In genomic region chr10:78860260-78860914, GRCh38 we compare ENCODE assay signal across 20 cellular contexts.
DNase-seq lines count a peak whose midpoint lies in the region; ATAC-seq and TF ChIP-seq lines count a peak whose summit lies in the region.
"Had no signal": no experiment of that assay in that cellular context is flagged by ENCODE, and none has a peak within 500 bp of the region (broad histone marks: within the 10 kb centered on the region; RNA-seq: fewer than 3 reads in every experiment).

No MANE protein-coding gene starts in this region.

- H3K9me3 ChIP-seq in right atrium auricular region (no peaks in the 10 kb centered on the region), neuronal stem cell (replicated peaks in 1 of 2; ENCODE audit: control insufficient read depth in 2 of 2, insufficient read depth in 1 of 2, low read depth in 1 of 2, low read length in 2 of 2) (no peaks in the 10 kb centered on the region), vagina (no peaks in the 10 kb centered on the region)
- H3K9me3 ChIP-seq: HAP-1, Peyer's patch, SJSA1 had no signal

- DNase-seq in right atrium auricular region (ENCODE audit: low spot score) (peak; percentile 38), Right ventricle myocardium superior (no peak), ecto neural progenitor cell (ENCODE audit: low spot score) (peak; percentile 33), neuronal stem cell (ENCODE audit: low spot score) (no peak), vagina (ENCODE audit: extremely low spot score in 2 of 2) (peak; percentile 46 to 64), RKO (ENCODE audit: low spot score) (no peak), H4 (ENCODE audit: low spot score) (no peak)
- DNase-seq: CD8-positive, alpha-beta memory T cell; GDM1; MV-4-11; NCI-H1105 treated with DMSO at 0.1 percent for 48 hours; NCI-H1694; NCI-H2081; NCI-H2171; NCI-H526; Peyer's patch had no signal

- H2BK5ac ChIP-seq in neuronal stem cell (ENCODE audit: low read length): no peak overlapping the region

- peak overlapping the region; percentile 4 for H2BK15ac ChIP-seq in neuronal stem cell (ENCODE audit: low read length)

- no peak for TF ChIP-seq POLR2A in vagina (IDR thresholded peaks at IDR 0.05)

- no peak overlapping the region for H3K23ac ChIP-seq in neuronal stem cell (ENCODE audit: low read depth, low read length, poor library complexity)

- no peak for TF ChIP-seq CTCF in right atrium auricular region (IDR thresholded peaks at IDR 0.05)
- TF ChIP-seq CTCF in vagina (IDR thresholded peaks at IDR 0.05): no peak

- no peak overlapping the region for H2AK5ac ChIP-seq in neuronal stem cell (ENCODE audit: low read depth, low read length)

- H4K8ac ChIP-seq in neuronal stem cell (ENCODE audit: low read depth, low read length): no peak overlapping the region

- H2BK12ac ChIP-seq in neuronal stem cell (ENCODE audit: low read length): no peak overlapping the region

- no CpG with 5 or more reads among the region's 7 CpGs for WGBS in neuronal stem cell (ENCODE audit: extremely low coverage in 2 of 2, insufficient read length in 2 of 2, insufficient replicate concordance in 1 of 2), 2 donors

- ATAC-seq in Right ventricle myocardium superior (ENCODE audit: poor library complexity): no peak
- no peak for ATAC-seq in HG03039 (IDR thresholded peaks at IDR 0.05; ENCODE audit: unreplicated experiment)

- no peak overlapping the region for H2BK120ac ChIP-seq in neuronal stem cell (ENCODE audit: low read depth, low read length)

- H3K27ac ChIP-seq in right atrium auricular region (no peak overlapping the region), neuronal stem cell (replicated peaks; ENCODE audit: low read length) (no peak overlapping the region), vagina (no peak overlapping the region)
- H3K27ac ChIP-seq: C4-2B, Peyer's patch, SJSA1 had no signal

- H3K4me3 ChIP-seq in right atrium auricular region (no peak overlapping the region), neuronal stem cell (ENCODE audit: low read length in 2 of 2) (no peak overlapping the region), vagina (no peak overlapping the region)
- H3K4me3 ChIP-seq: HAP-1, Peyer's patch, SJSA1 had no signal

- H3K9ac ChIP-seq in neuronal stem cell (ENCODE audit: low read depth, low read length, poor library complexity): no peak overlapping the region

- H3K4ac ChIP-seq in neuronal stem cell (ENCODE audit: low read length): no peak overlapping the region

- intact Hi-C loops in Right ventricle myocardium superior (cut with DNase I): no loop called here
- intact Hi-C loops in vagina (cut with DNase I): no loop called here

- H3K36me3 ChIP-seq in right atrium auricular region: no peaks in the 10 kb centered on the region
- no peaks in the 10 kb centered on the region for H3K36me3 ChIP-seq in neuronal stem cell (replicated peaks in 1 of 2; ENCODE audit: control insufficient read depth in 2 of 2, insufficient read depth in 2 of 2, low read length in 2 of 2)
- no peaks in the 10 kb centered on the region for H3K36me3 ChIP-seq in vagina
- H3K36me3 ChIP-seq: HAP-1, Peyer's patch, SJSA1 had no signal

- H4K91ac ChIP-seq in neuronal stem cell (ENCODE audit: low read depth, low read length, poor library complexity): no peak overlapping the region

- H3K4me1 ChIP-seq in right atrium auricular region (peaks cover 0 to 15% of the 10 kb centered on the region in 2 donors), neuronal stem cell (ENCODE audit: control insufficient read depth in 2 of 2, insufficient read depth in 1 of 2, low read depth in 1 of 2, low read length in 2 of 2) (peaks cover 0 to 5% of the 10 kb centered on the region in 2 donors), vagina (peaks cover 5% of the 10 kb centered on the region)
- H3K4me1 ChIP-seq: HAP-1, Peyer's patch, SJSA1 had no signal

- no peaks in the 10 kb centered on the region for H3K79me1 ChIP-seq in neuronal stem cell (ENCODE audit: low read depth, low read length)

- no peak overlapping the region for H3K4me2 ChIP-seq in neuronal stem cell (ENCODE audit: insufficient read depth, low read length, poor library complexity, severe bottlenecking)

- H3K18ac ChIP-seq in neuronal stem cell (ENCODE audit: low read length): peak overlapping the region; percentile 50

- H3K27me3 ChIP-seq in right atrium auricular region (no peaks in the 10 kb centered on the region), neuronal stem cell (ENCODE audit: control insufficient read depth in 3 of 3, insufficient read depth in 3 of 3, low read depth in 1 of 3, low read length in 3 of 3) (peaks cover 0 to 4% (median 0%) of the 10 kb centered on the region in 3 experiments), vagina (no peaks in the 10 kb centered on the region)
- H3K27me3 ChIP-seq: Peyer's patch, SJSA1 had no signal

- no peak overlapping the region for H2AFZ ChIP-seq in neuronal stem cell (ENCODE audit: low read length)

- no peak overlapping the region for H3K14ac ChIP-seq in neuronal stem cell (ENCODE audit: low read length)

Comparison
In these comparisons a context has a peak if more than half of its experiments do, and no peak if none do; other contexts are left out.
1. DNase-seq: peak in right atrium auricular region (single experiment), ecto neural progenitor cell (single experiment) and vagina (2 of 2); none in Right ventricle myocardium superior (single experiment), neuronal stem cell (single experiment), RKO (single experiment) and H4 (single experiment).